In the genomic region with DNA sequence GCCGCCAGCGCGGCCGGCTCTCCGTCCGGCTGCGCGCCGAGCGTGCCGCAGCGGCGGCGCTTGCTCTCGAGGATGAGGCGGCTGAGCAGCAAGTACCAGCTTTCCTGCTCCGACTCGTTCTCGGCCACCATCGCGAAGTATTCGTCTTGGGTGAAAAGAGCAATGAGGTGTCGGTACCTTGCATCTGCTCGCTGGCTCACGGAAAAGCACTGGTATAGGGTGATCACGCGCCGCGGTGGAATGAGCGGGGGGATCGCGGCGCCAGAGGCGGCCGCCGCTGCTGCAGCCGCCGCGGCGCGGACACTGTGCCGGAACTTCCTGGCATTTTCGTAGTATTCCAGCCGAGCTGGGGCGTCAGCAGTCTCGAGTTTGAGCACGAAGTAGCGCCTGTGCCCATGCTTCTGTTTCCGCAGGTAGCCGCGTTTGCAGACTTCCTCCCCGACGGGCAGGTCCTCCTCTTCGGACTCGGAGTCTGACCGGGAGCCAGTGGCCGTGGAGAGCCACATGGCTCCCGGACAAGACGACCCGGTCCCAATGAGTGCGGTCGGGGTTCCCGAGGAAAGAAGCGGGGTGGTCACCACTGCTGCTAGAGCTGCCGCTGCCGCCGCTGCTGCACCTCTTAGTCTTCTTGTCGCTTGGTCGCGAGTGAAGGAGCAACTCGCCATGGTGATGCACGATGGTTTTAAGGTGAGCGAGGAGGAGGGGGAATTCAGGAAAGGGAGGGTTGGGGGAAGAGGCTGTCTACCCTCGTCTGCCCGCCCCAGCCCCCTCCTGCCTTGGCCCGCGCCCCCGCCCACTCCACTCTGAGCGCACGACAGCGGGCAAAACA, we compare ENCODE assay signal across 9 cellular contexts. TPM values are rescaled to one million over a fixed set of nuclear protein-coding genes. Genes with fewer than 3 reads are reported as not detected.
A peak's percentile ranks its signal among the peaks of the same experiment; 100 is the strongest.
DNase-seq lines count a peak whose midpoint lies in the region; ATAC-seq, FAIRE-seq and TF ChIP-seq lines count a peak whose summit lies in the region.
"Had no signal": no experiment of that assay in that cellular context is flagged by ENCODE, and none has a peak within 500 bp of the region (broad histone marks: within the 10 kb centered on the region; RNA-seq: fewer than 3 reads in every experiment).

No MANE protein-coding gene starts in this region.

- H3K4me3 ChIP-seq in astrocyte (ENCODE audit: insufficient read depth, low read depth, low read length), result peak overlapping the region; percentile 48
- H3K4me3 ChIP-seq in kidney epithelial cell (ENCODE audit: low read depth, low read length), result peak overlapping the region; percentile 35
- H3K4me3 ChIP-seq in tibial artery, result peak overlapping the region; percentile 45 to 54
- H3K4me3 ChIP-seq in effector memory CD4-positive, alpha-beta T cell (ENCODE audit: insufficient read depth, low read depth, low read length, poor library complexity, severe bottlenecking), result no peak overlapping the region

- no peaks in the 10 kb centered on the region for H4K20me1 ChIP-seq in astrocyte (ENCODE audit: insufficient read depth, low read length)

- H3K9ac ChIP-seq in astrocyte (ENCODE audit: low read length), result no peak overlapping the region

- H3K9me3 ChIP-seq in astrocyte (ENCODE audit: insufficient read depth, low read depth, low read length) (no peaks in the 10 kb centered on the region), tibial artery (no peaks in the 10 kb centered on the region)
- no peaks in the 10 kb centered on the region for H3K9me3 ChIP-seq in effector memory CD4-positive, alpha-beta T cell (ENCODE audit: control insufficient read depth, low read length)

- H2AFZ ChIP-seq in astrocyte (ENCODE audit: low read depth, low read length), result peak overlapping the region; percentile 66

- no peak overlapping the region for H3K27ac Mint-ChIP-seq in astrocyte (ENCODE audit: unreplicated experiment)

- no peak for ATAC-seq in GM19351 (IDR thresholded peaks at IDR 0.05; ENCODE audit: unreplicated experiment)

- intact Hi-C loops in tibial artery (cut with DNase I; ENCODE audit: low total_unique reads), result no loop called here

- H3K27ac ChIP-seq in astrocyte (ENCODE audit: low read depth, low read length), result no peak overlapping the region
- no peak overlapping the region for H3K27ac ChIP-seq in tibial artery
- H3K27ac ChIP-seq in effector memory CD4-positive, alpha-beta T cell (ENCODE audit: insufficient read depth, low read length, poor library complexity, severe bottlenecking), result no peak overlapping the region

- DNase-seq in NCI-H345 (lab: John Stamatoyannopoulos, UW) (peak; percentile 21), NCI-H345 treated with DMSO at 0.1 percent for 48 hours (lab: John Stamatoyannopoulos, UW; ENCODE audit: unreplicated experiment) (no peak), astrocyte (ENCODE audit: low read depth) (peak; percentile 2), kidney epithelial cell (ENCODE audit: low read depth) (no peak), tibial artery (no peak), G401 (ENCODE audit: low spot score) (no peak)
- no peak for DNase-seq in effector memory CD4-positive, alpha-beta T cell

- in situ Hi-C loops in G401 (cut with HindIII; ENCODE audit: low sequenced_read_pairs), result no loop called here

- no peaks in the 10 kb centered on the region for H3K79me2 ChIP-seq in astrocyte (ENCODE audit: insufficient read depth, low read length)

- H3K4me3 Mint-ChIP-seq in astrocyte (ENCODE audit: unreplicated experiment), result peak overlapping the region; percentile 85

- peaks cover 2% of the 10 kb centered on the region for H3K4me1 ChIP-seq in astrocyte (ENCODE audit: insufficient read depth, low read length)
- H3K4me1 ChIP-seq in tibial artery, result peaks cover 0 to 20% (median 14%) of the 10 kb centered on the region in 4 donors
- no peaks in the 10 kb centered on the region for H3K4me1 ChIP-seq in effector memory CD4-positive, alpha-beta T cell (ENCODE audit: control insufficient read depth, insufficient read depth, low read length, poor library complexity, severe bottlenecking)

- H3K27me3 ChIP-seq in astrocyte (ENCODE audit: insufficient read depth, low read length) (peaks cover 53% of the 10 kb centered on the region), kidney epithelial cell (ENCODE audit: control insufficient read depth, insufficient read depth, low read length) (peaks cover 59% of the 10 kb centered on the region), tibial artery (peaks cover 0 to 45% of the 10 kb centered on the region in 2 donors)
- H3K27me3 ChIP-seq in effector memory CD4-positive, alpha-beta T cell (replicated peaks; ENCODE audit: control insufficient read depth, insufficient read depth, low read length, poor library complexity, severe bottlenecking), result no peaks in the 10 kb centered on the region

- TF ChIP-seq CTCF in astrocyte (IDR thresholded peaks at IDR 0.05; ENCODE audit: insufficient read depth, low read depth, low read length) (no peak), kidney epithelial cell (IDR thresholded peaks at IDR 0.05; ENCODE audit: insufficient read depth, low read length, poor library complexity, severe bottlenecking) (no peak), tibial artery (IDR thresholded peaks at IDR 0.05) (no peak)

- H3K4me2 ChIP-seq in astrocyte (ENCODE audit: low read length), result peak overlapping the region; percentile 83

- H3K27me3 Mint-ChIP-seq in astrocyte (ENCODE audit: low read depth, unreplicated experiment), result peaks cover 41% of the 10 kb centered on the region

- no peaks in the 10 kb centered on the region for H3K36me3 Mint-ChIP-seq in astrocyte (ENCODE audit: low read depth, unreplicated experiment)

- H3K36me3 ChIP-seq in astrocyte (ENCODE audit: insufficient read depth, low read length), result no peaks in the 10 kb centered on the region
- no peaks in the 10 kb centered on the region for H3K36me3 ChIP-seq in kidney epithelial cell (ENCODE audit: control insufficient read depth, insufficient read depth, low read length)
- H3K36me3 ChIP-seq in tibial artery, result no peaks in the 10 kb centered on the region
- no peaks in the 10 kb centered on the region for H3K36me3 ChIP-seq in effector memory CD4-positive, alpha-beta T cell (ENCODE audit: control insufficient read depth, insufficient read depth, low read length)

- no peaks in the 10 kb centered on the region for H3K9me3 Mint-ChIP-seq in astrocyte (ENCODE audit: unreplicated experiment)

- no peak for FAIRE-seq in astrocyte (lab: Jason Lieb, UNC)

- H3K4me1 Mint-ChIP-seq in astrocyte (ENCODE audit: low read depth, unreplicated experiment), result no peaks in the 10 kb centered on the region

RNA-seq across cellular contexts. Expression of gene IRS4, which starts 0.5 kb away (rescaled TPM):
- total RNA-seq in astrocyte (0.19 and 1.00 TPM in 2 replicates), kidney epithelial cell (not detected in 2 replicates)
- total RNA-seq in G401 (2014; rRNA removed; shearing (Covaris generic)), result not detected in 2 replicates
- total RNA-seq: renal cortical epithelial cell had no signal

Comparison
In these comparisons a context has a peak if more than half of its experiments do, and no peak if none do; other contexts are left out.
1. DNase-seq: peak in NCI-H345 (single experiment) and astrocyte (single experiment); none in NCI-H345 treated with DMSO at 0.1 percent for 48 hours (single experiment), kidney epithelial cell (single experiment), tibial artery (0 of 2), G401 (single experiment) and effector memory CD4-positive, alpha-beta T cell (0 of 3).